9 cellular contexts compared by ENCODE assay signal in genomic region chr2:143083636-143084035, GRCh38. TPM values are rescaled to one million over a fixed set of nuclear protein-coding genes. Genes with fewer than 3 reads are reported as not detected.
DNase-seq lines count a peak whose midpoint lies in the region; ATAC-seq, FAIRE-seq and TF ChIP-seq lines count a peak whose summit lies in the region.
"Had no signal": no experiment of that assay in that cellular context is flagged by ENCODE, and none has a peak within 500 bp of the region (broad histone marks: within the 10 kb centered on the region; RNA-seq: fewer than 3 reads in every experiment).

No MANE protein-coding gene starts in this region.

- peaks cover 5% of the 10 kb centered on the region; the same call in 1 of the 2 replicates for H3K4me1 ChIP-seq in MM.1S (ENCODE audit: low read length)
- no peaks in the 10 kb centered on the region for H3K4me1 ChIP-seq in BE2C
- peaks cover 10% of the 10 kb centered on the region for H3K4me1 ChIP-seq in neural progenitor cell

- no peaks in the 10 kb centered on the region for H3K4me1 Mint-ChIP-seq in neural progenitor cell

- ATAC-seq in activated CD4-positive, CD25-positive, alpha-beta regulatory T cell treated with anti-CD3 and anti-CD28 coated beads, Interleukin-2, amount 50 U/mL, for 24 hours, result peak; percentile 53 to 76
- ATAC-seq in HG02763 (IDR thresholded peaks at IDR 0.05; ENCODE audit: unreplicated experiment), result no peak

- H3K9me3 ChIP-seq in MM.1S (replicated peaks; ENCODE audit: insufficient read depth, low read length) (no peaks in the 10 kb centered on the region), BE2C (no peaks in the 10 kb centered on the region), neural progenitor cell (ENCODE audit: low read depth) (no peaks in the 10 kb centered on the region)

- no peaks in the 10 kb centered on the region for H3K27me3 ChIP-seq in MM.1S (replicated peaks; ENCODE audit: insufficient read depth, low read length)
- no peaks in the 10 kb centered on the region for H3K27me3 ChIP-seq in bronchial epithelial cell (ENCODE audit: control insufficient read depth, insufficient read depth, low read length)
- H3K27me3 ChIP-seq in BE2C, result no peaks in the 10 kb centered on the region
- no peaks in the 10 kb centered on the region for H3K27me3 ChIP-seq in neural progenitor cell

- H3K4me3 ChIP-seq in MM.1S (ENCODE audit: low read length), result no peak overlapping the region
- H3K4me3 ChIP-seq in bronchial epithelial cell (ENCODE audit: low read depth, low read length), result no peak overlapping the region
- no peak overlapping the region for H3K4me3 ChIP-seq in skeletal muscle cell (ENCODE audit: low read depth, low read length)
- no peak overlapping the region for H3K4me3 ChIP-seq in BE2C (ENCODE audit: low read depth, low read length)
- no peak overlapping the region for H3K4me3 ChIP-seq in neural progenitor cell

- DNase-seq in activated CD4-positive, CD25-positive, alpha-beta regulatory T cell (lab: John Stamatoyannopoulos, UW), result no peak
- DNase-seq in MM.1S, result peak; percentile 50
- DNase-seq in bronchial epithelial cell (ENCODE audit: low read depth), result peak; percentile 93
- peak; percentile 72 for DNase-seq in skeletal muscle cell (ENCODE audit: low read depth)
- DNase-seq in BE2C, result no peak
- no peak for DNase-seq in neural progenitor cell (ENCODE audit: low spot score)

- no peaks in the 10 kb centered on the region for H3K36me3 ChIP-seq in MM.1S (replicated peaks; ENCODE audit: insufficient read depth, low read length)
- H3K36me3 ChIP-seq in bronchial epithelial cell (ENCODE audit: control insufficient read depth, insufficient read depth, low read length), result no peaks in the 10 kb centered on the region
- H3K36me3 ChIP-seq in BE2C, result no peaks in the 10 kb centered on the region
- H3K36me3 ChIP-seq in neural progenitor cell, result no peaks in the 10 kb centered on the region

- H3K4me2 ChIP-seq in MM.1S (ENCODE audit: low read depth, low read length), result peak overlapping the region; percentile 21
- H3K4me2 ChIP-seq in neural progenitor cell, result no peak overlapping the region

- H3K27ac ChIP-seq in MM.1S (ENCODE audit: low read length) (no peak overlapping the region; the same call in 1 of the 2 replicates), neural progenitor cell (no peak overlapping the region)

- H3K79me2 ChIP-seq in MM.1S (ENCODE audit: low read length) (no peaks in the 10 kb centered on the region), neural progenitor cell (ENCODE audit: low read depth) (no peaks in the 10 kb centered on the region)

- H3K9me2 ChIP-seq in MM.1S (replicated peaks; ENCODE audit: insufficient read depth, low read length), result no peaks in the 10 kb centered on the region

- no peak overlapping the region for H3K9ac ChIP-seq in MM.1S (ENCODE audit: low read length)
- H3K9ac ChIP-seq in neural progenitor cell, result no peak overlapping the region

- no peak for TF ChIP-seq CTCF in MM.1S (IDR thresholded peaks at IDR 0.05; ENCODE audit: low read length)
- no peak for TF ChIP-seq CTCF in bronchial epithelial cell (IDR thresholded peaks at IDR 0.05; ENCODE audit: insufficient read depth, low read length, severe bottlenecking)
- no peak for TF ChIP-seq CTCF in BE2C (IDR thresholded peaks at IDR 0.05; ENCODE audit: low read depth, low read length)
- TF ChIP-seq CTCF in neural progenitor cell (IDR thresholded peaks at IDR 0.05), result no peak

- H3K4me3 Mint-ChIP-seq in neural progenitor cell, result no peak overlapping the region

- H3K27ac Mint-ChIP-seq in neural progenitor cell, result no peak overlapping the region

- H3K9me3 Mint-ChIP-seq in neural progenitor cell, result no peaks in the 10 kb centered on the region

- no peaks in the 10 kb centered on the region for H3F3A ChIP-seq in MM.1S (ENCODE audit: insufficient read depth, low read length)
- peaks cover 4% of the 10 kb centered on the region for H3F3A ChIP-seq in neural progenitor cell (ENCODE audit: low read depth)

- H4K20me1 ChIP-seq in MM.1S (ENCODE audit: insufficient read depth, low read length) (no peaks in the 10 kb centered on the region), neural progenitor cell (ENCODE audit: low read depth) (no peaks in the 10 kb centered on the region)

- no peaks in the 10 kb centered on the region for H3K27me3 Mint-ChIP-seq in neural progenitor cell (ENCODE audit: insufficient read depth, low read depth)

- FAIRE-seq in bronchial epithelial cell (lab: Jason Lieb, UNC), result no peak
- FAIRE-seq: A204.1 had no signal

- H3K36me3 Mint-ChIP-seq in neural progenitor cell, result no peaks in the 10 kb centered on the region

- H2AFZ ChIP-seq in MM.1S (ENCODE audit: low read length), result no peak overlapping the region
- no peak overlapping the region for H2AFZ ChIP-seq in neural progenitor cell (replicated peaks)

RNA-seq across cellular contexts. Expression of gene ARHGAP15, which starts 45.6 kb away (rescaled TPM):
- total RNA-seq in bronchial epithelial cell (0.13 TPM in 1 of 2 replicates, not detected in the other), neural progenitor cell (ENCODE audit: low replicate concordance) (2.5 and 5.9 TPM in 2 replicates)
- polyA plus RNA-seq in BE2C (2012; ENCODE audit: insufficient read depth, insufficient read length, low read depth), result 1.9 TPM

Comparison
In these comparisons a context has a peak if more than half of its experiments do, and no peak if none do; other contexts are left out.
1. DNase-seq: peak in MM.1S (single experiment), bronchial epithelial cell (single experiment) and skeletal muscle cell (single experiment); none in activated CD4-positive, CD25-positive, alpha-beta regulatory T cell (0 of 4), BE2C (single experiment) and neural progenitor cell (single experiment).